Comparison of ENCODE assay signal across 4 cellular contexts in genomic region chr3:46427413-46427812, GRCh38. TPM values are rescaled to one million over a fixed set of nuclear protein-coding genes. Genes with fewer than 3 reads are reported as not detected.
"Had no signal": no experiment of that assay in that cellular context is flagged by ENCODE, and none has a peak within 500 bp of the region (broad histone marks: within the 10 kb centered on the region; RNA-seq: fewer than 3 reads in every experiment).

No MANE protein-coding gene starts in this region.

RNA-seq across cellular contexts. Expression of gene CCRL2, which starts 20.4 kb away (rescaled TPM):
- total RNA-seq: progenitor cell of endocrine pancreas, vagina had no signal

RNA-seq across cellular contexts. Expression of gene LTF, which starts 37.3 kb away (rescaled TPM):
- total RNA-seq: activated T-helper 17 cell treated with anti-CD3 and anti-CD28 coated beads, Interleukin-2, amount 50 U/mL, for 72 hours; vagina had no signal

RNA-seq across cellular contexts. Expression of gene CCR5, which starts 56.7 kb away (rescaled TPM):
- total RNA-seq: cerebellum, progenitor cell of endocrine pancreas had no signal
